35 cellular contexts compared by ENCODE assay signal in the genomic region with DNA sequence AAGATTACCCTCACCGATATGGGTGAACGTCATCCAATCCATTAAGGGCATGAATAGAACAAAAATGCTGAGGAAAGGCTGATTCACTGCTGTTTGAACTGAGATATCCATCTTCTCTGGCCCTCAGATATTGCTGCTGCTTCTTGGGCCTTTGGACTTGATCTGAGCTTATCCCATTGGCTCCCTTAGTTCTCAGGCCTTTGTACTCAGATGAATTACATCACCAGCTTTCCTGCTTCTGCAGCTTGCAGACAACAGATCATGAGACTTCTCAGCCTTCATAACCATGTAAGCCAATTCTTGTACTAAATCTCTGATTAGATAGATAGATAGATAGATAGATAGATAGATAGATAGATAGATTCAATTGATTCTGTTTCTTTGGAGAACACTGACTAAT.
"Had no signal": no experiment of that assay in that cellular context is flagged by ENCODE, and none has a peak within 500 bp of the region (broad histone marks: within the 10 kb centered on the region; RNA-seq: fewer than 3 reads in every experiment).

No MANE protein-coding gene starts in this region.

- H3K27ac ChIP-seq: brain microvascular endothelial cell, epithelial cell of prostate, esophagus squamous epithelium, WERI-Rb-1 had no signal

- H3K4me3 ChIP-seq: esophagus squamous epithelium had no signal

- FAIRE-seq: astrocyte, bronchial epithelial cell, colon, endometrium, endothelial cell of umbilical vein, frontal cortex had no signal

- H3K36me3 Mint-ChIP-seq: activated CD4-positive, alpha-beta memory T cell treated with anti-CD3 and anti-CD28 coated beads for 36 hours; activated naive CD4-positive, alpha-beta T cell treated with anti-CD3 and anti-CD28 coated beads, Interleukin-2, amount 10 ng/mL, durations not matched to agents 7 days and 5 days; activated naive CD4-positive, alpha-beta T cell treated with anti-CD3 and anti-CD28 coated beads, Interleukin-2, amount 50 U/mL, for 72 hours; activated naive CD8-positive, alpha-beta T cell treated with anti-CD3 and anti-CD28 coated beads, Interleukin-2, amount 10 ng/mL, durations not matched to agents 7 days and 5 days had no signal

- H3K27me3 ChIP-seq: brain microvascular endothelial cell had no signal

- H3K9me3 Mint-ChIP-seq: activated B cell treated with CpG ODN at 0.5 μM for 24 hours; activated CD4-positive, alpha-beta memory T cell treated with anti-CD3 and anti-CD28 coated beads for 36 hours; activated CD4-positive, alpha-beta T cell treated with anti-CD3 and anti-CD28 coated beads, Interleukin-2, amount 10 ng/mL, durations not matched to agents 24 days and 14 days; activated naive CD4-positive, alpha-beta T cell treated with anti-CD3 and anti-CD28 coated beads, Interleukin-2, amount 10 ng/mL, durations not matched to agents 7 days and 5 days; activated naive CD4-positive, alpha-beta T cell treated with anti-CD3 and anti-CD28 coated beads, Interleukin-2, amount 50 U/mL, for 72 hours; activated naive CD8-positive, alpha-beta T cell treated with anti-CD3 and anti-CD28 coated beads, Interleukin-2, amount 10 ng/mL, durations not matched to agents 7 days and 5 days; activated T-cell treated with anti-CD3 and anti-CD28 coated beads, Interleukin-2, amount 50 U/mL, for 24 hours; activated T-cell treated with anti-CD3 and anti-CD28 coated beads, Interleukin-2, amount 50 U/mL, for 72 hours; central memory CD8-positive, alpha-beta T cell; T-helper 2 cell treated with Interferon-gamma antibody and Interleukin-4, amounts not matched to agents 5 μg/mL and 100 μg/mL, for 36 hours had no signal

- H3K27me3 Mint-ChIP-seq: activated T-cell treated with anti-CD3 and anti-CD28 coated beads, Interleukin-2, amount 50 U/mL, for 24 hours had no signal

- ATAC-seq: activated CD4-positive, CD25-positive, alpha-beta regulatory T cell treated with anti-CD3 and anti-CD28 coated beads, Interleukin-2, amount 50 U/mL, for 24 hours; activated naive CD4-positive, alpha-beta T cell treated with anti-CD3 and anti-CD28 coated beads, Interleukin-2, amount 50 U/mL, for 72 hours; activated T-cell treated with anti-CD3 and anti-CD28 coated beads, Interleukin-2, amount 50 U/mL, for 72 hours; T-helper 17 cell had no signal

- H3K4me3 Mint-ChIP-seq: activated B cell treated with CpG ODN at 0.5 μM for 24 hours; activated CD4-positive, alpha-beta memory T cell treated with anti-CD3 and anti-CD28 coated beads for 36 hours; activated CD4-positive, alpha-beta T cell treated with anti-CD3 and anti-CD28 coated beads, Interleukin-2, amount 10 ng/mL, durations not matched to agents 24 days and 14 days; activated naive CD4-positive, alpha-beta T cell treated with anti-CD3 and anti-CD28 coated beads, Interleukin-2, amount 10 ng/mL, durations not matched to agents 7 days and 5 days; activated naive CD8-positive, alpha-beta T cell treated with anti-CD3 and anti-CD28 coated beads, Interleukin-2, amount 10 ng/mL, durations not matched to agents 7 days and 5 days; activated T-cell treated with anti-CD3 and anti-CD28 coated beads, Interleukin-2, amount 50 U/mL, for 24 hours; activated T-cell treated with anti-CD3 and anti-CD28 coated beads, Interleukin-2, amount 50 U/mL, for 72 hours; central memory CD8-positive, alpha-beta T cell; T-helper 17 cell; T-helper 2 cell treated with Interferon-gamma antibody and Interleukin-4, amounts not matched to agents 5 μg/mL and 100 μg/mL, for 36 hours had no signal

- H3K36me3 ChIP-seq: brain microvascular endothelial cell, esophagus squamous epithelium, WERI-Rb-1 had no signal

- H3K4me1 ChIP-seq: esophagus squamous epithelium had no signal

- H3K4me1 Mint-ChIP-seq: activated CD4-positive, alpha-beta T cell treated with anti-CD3 and anti-CD28 coated beads, Interleukin-2, amount 10 ng/mL, durations not matched to agents 24 days and 14 days; activated naive CD4-positive, alpha-beta T cell treated with anti-CD3 and anti-CD28 coated beads, Interleukin-2, amount 10 ng/mL, durations not matched to agents 7 days and 5 days; activated naive CD8-positive, alpha-beta T cell treated with anti-CD3 and anti-CD28 coated beads, Interleukin-2, amount 10 ng/mL, durations not matched to agents 7 days and 5 days; central memory CD8-positive, alpha-beta T cell had no signal

- H3K9me3 ChIP-seq: esophagus squamous epithelium had no signal

- H3K27ac Mint-ChIP-seq: activated B cell treated with CpG ODN at 0.5 μM for 24 hours; activated CD4-positive, alpha-beta memory T cell treated with anti-CD3 and anti-CD28 coated beads for 36 hours; activated CD4-positive, alpha-beta T cell treated with anti-CD3 and anti-CD28 coated beads, Interleukin-2, amount 10 ng/mL, durations not matched to agents 24 days and 14 days; activated naive CD4-positive, alpha-beta T cell treated with anti-CD3 and anti-CD28 coated beads, Interleukin-2, amount 10 ng/mL, durations not matched to agents 7 days and 5 days; activated naive CD4-positive, alpha-beta T cell treated with anti-CD3 and anti-CD28 coated beads, Interleukin-2, amount 50 U/mL, for 72 hours; activated naive CD8-positive, alpha-beta T cell treated with anti-CD3 and anti-CD28 coated beads, Interleukin-2, amount 10 ng/mL, durations not matched to agents 7 days and 5 days; activated T-cell treated with anti-CD3 and anti-CD28 coated beads, Interleukin-2, amount 50 U/mL, for 24 hours; activated T-cell treated with anti-CD3 and anti-CD28 coated beads, Interleukin-2, amount 50 U/mL, for 72 hours; T-helper 17 cell; T-helper 2 cell treated with Interferon-gamma antibody and Interleukin-4, amounts not matched to agents 5 μg/mL and 100 μg/mL, for 36 hours had no signal

- DNase-seq: activated B cell treated with CpG ODN at 0.5 μM for 24 hours; activated CD4-positive, alpha-beta memory T cell treated with anti-CD3 and anti-CD28 coated beads for 36 hours; activated CD4-positive, alpha-beta T cell treated with anti-CD3 and anti-CD28 coated beads, Interleukin-2, amount 10 ng/mL, durations not matched to agents 24 days and 14 days; activated CD8-positive, alpha-beta memory T cell treated with anti-CD3 and anti-CD28 coated beads, Interleukin-2, amount 50 U/mL, for 48 hours; activated gamma-delta T cell; activated naive CD4-positive, alpha-beta T cell; activated naive CD4-positive, alpha-beta T cell treated with anti-CD3 and anti-CD28 coated beads, Interleukin-2, amount 10 ng/mL, durations not matched to agents 7 days and 5 days; activated naive CD8-positive, alpha-beta T cell treated with anti-CD3 and anti-CD28 coated beads, Interleukin-2, amount 10 ng/mL, durations not matched to agents 7 days and 5 days; activated T-cell treated with anti-CD3 and anti-CD28 coated beads for 4 hours; activated T-cell treated with anti-CD3 and anti-CD28 coated beads, Interleukin-2, amount 50 U/mL, for 24 hours; activated T-cell treated with anti-CD3 and anti-CD28 coated beads, Interleukin-2, amount 50 U/mL, for 72 hours; amniotic stem cell; anterior cingulate cortex; brain microvascular endothelial cell; cortex of kidney; dermis blood vessel endothelial cell; effector CD8-positive, alpha-beta T cell; esophagus squamous epithelium; foreskin fibroblast; head of caudate nucleus; T-helper 1 cell; T-helper 17 cell; T1000; WERI-Rb-1 had no signal
